In genomic region chr1:207750901-207751300, GRCh38 we compare ENCODE assay signal across 1 cellular context.
TF ChIP-seq lines count a peak whose summit lies in the region.

No MANE protein-coding gene starts in this region.

TF ChIP-seq in GM23338, 12 proteins besides CTCF, POLR2A, EP300 and RAD21 (continued from another document):
- no peak for TF ChIP-seq ZNF462 (CRISPR knock-in tag; IDR thresholded peaks at IDR 0.05)
